8 cellular contexts compared by ENCODE assay signal in the genomic region with DNA sequence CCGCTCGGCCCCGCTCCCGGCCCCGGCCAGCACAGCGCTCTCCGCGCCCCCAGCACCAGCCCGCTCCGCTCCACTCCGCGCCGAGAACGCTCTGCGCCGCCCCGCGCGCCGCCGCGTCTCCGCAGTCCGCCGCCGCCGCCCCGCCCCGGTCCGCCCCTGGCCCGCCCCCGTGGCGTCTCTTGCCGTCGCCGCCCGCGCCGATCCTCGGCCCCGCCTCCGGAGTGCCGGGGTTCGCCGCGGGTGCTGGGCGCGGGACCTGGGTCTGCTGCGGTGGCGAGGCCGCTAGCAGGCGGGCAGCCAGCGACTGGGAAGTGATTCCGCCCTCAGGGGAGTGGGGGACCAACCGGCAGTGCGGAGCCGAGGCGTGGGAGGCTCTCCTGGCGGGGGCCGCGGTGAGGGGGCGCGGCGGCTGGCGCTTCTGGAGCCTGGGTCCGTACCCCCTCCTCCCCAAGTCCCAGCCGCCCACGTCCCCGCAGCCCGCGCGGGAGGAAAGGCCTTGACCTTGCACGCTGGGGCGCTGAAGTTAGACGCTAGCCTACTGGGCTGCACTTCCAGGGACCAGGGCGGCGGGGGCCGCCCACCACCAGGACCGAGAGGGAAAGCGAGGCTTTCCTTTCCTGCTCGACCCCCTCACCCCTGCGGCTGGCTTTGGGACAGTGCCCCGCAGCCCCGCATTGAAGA. TPM values are rescaled to one million over a fixed set of nuclear protein-coding genes. Genes with fewer than 3 reads are reported as not detected.
A peak's percentile ranks its signal among the peaks of the same experiment; 100 is the strongest.
DNase-seq lines count a peak whose midpoint lies in the region; ATAC-seq and TF ChIP-seq lines count a peak whose summit lies in the region.

A gene with protein sequence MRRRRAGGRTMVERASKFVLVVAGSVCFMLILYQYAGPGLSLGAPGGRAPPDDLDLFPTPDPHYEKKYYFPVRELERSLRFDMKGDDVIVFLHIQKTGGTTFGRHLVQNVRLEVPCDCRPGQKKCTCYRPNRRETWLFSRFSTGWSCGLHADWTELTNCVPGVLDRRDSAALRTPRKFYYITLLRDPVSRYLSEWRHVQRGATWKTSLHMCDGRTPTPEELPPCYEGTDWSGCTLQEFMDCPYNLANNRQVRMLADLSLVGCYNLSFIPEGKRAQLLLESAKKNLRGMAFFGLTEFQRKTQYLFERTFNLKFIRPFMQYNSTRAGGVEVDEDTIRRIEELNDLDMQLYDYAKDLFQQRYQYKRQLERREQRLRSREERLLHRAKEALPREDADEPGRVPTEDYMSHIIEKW (minus strand): TSS at position 93 of the 681 bp plus-strand sequence. CDS start 305 bp downstream, outside the sequence.

- peak within 1 kb of the TSS; percentile 87 for H3K4me3 Mint-ChIP-seq in Caco-2 (ENCODE audit: unreplicated experiment)
- peak within 1 kb of the TSS; percentile 86 for H3K4me3 Mint-ChIP-seq in activated T-cell treated with anti-CD3 and anti-CD28 coated beads, Interleukin-2, amount 50 U/mL, for 24 hours

- H3K27ac ChIP-seq in Peyer's patch (peak within 1 kb of the TSS; percentile 32 to 67 (median 62)), esophagus (ENCODE audit: low read depth in 2 of 2, low read length in 1 of 2) (peak within 1 kb of the TSS; percentile 35 to 39)

- intact Hi-C loops in Caco-2 (cut with micrococcal nuclease; ENCODE audit: unreplicated experiment): loop anchor here (5.0 to 10.0 kb wide), 2 partner anchors 142 to 254 kb away; no protein-coding TSS in a partner anchor

- no peaks in the 10 kb centered on the region for H3K9me3 ChIP-seq in Caco-2
- H3K9me3 ChIP-seq in Peyer's patch: no peaks in the 10 kb centered on the region
- peaks cover 0 to 1% of the 10 kb centered on the region in 2 donors for H3K9me3 ChIP-seq in esophagus (ENCODE audit: control insufficient read depth in 2 of 2, insufficient read depth in 1 of 2, low read depth in 1 of 2, low read length in 1 of 2)
- H3K9me3 ChIP-seq in mucosa of stomach (ENCODE audit: control insufficient read depth, low read length): no peaks in the 10 kb centered on the region

- no peaks in the 10 kb centered on the region for H3K9me3 Mint-ChIP-seq in Caco-2 (ENCODE audit: unreplicated experiment)
- no peaks in the 10 kb centered on the region for H3K9me3 Mint-ChIP-seq in activated T-cell treated with anti-CD3 and anti-CD28 coated beads, Interleukin-2, amount 50 U/mL, for 24 hours

- H3K4me1 ChIP-seq in Caco-2: peaks cover 20% of the 10 kb centered on the region
- peaks cover 3 to 28% (median 16%) of the 10 kb centered on the region in 4 donors for H3K4me1 ChIP-seq in Peyer's patch
- peaks cover 21 to 45% of the 10 kb centered on the region in 2 donors for H3K4me1 ChIP-seq in esophagus (ENCODE audit: control insufficient read depth in 2 of 2, insufficient read depth in 2 of 2, low read length in 1 of 2)
- H3K4me1 ChIP-seq in mucosa of stomach (ENCODE audit: control insufficient read depth, insufficient read depth, low read length): peaks cover 19% of the 10 kb centered on the region

- peak in 1 of 2 donors; percentile 49 for TF ChIP-seq POLR2A in Peyer's patch (IDR thresholded peaks at IDR 0.05)

- no peaks in the 10 kb centered on the region; the same call in 1 of the 2 replicates for H3K36me3 ChIP-seq in Caco-2 (ENCODE audit: control insufficient read depth, insufficient read depth, low read length)
- H3K36me3 ChIP-seq in Peyer's patch: no peaks in the 10 kb centered on the region
- peaks cover 0 to 17% of the 10 kb centered on the region in 2 donors for H3K36me3 ChIP-seq in esophagus (ENCODE audit: control insufficient read depth in 2 of 2, insufficient read depth in 2 of 2, low read length in 1 of 2)
- H3K36me3 ChIP-seq in mucosa of stomach (ENCODE audit: control insufficient read depth, insufficient read depth, low read length): no peaks in the 10 kb centered on the region

- CTCF ChIA-PET in Caco-2 (lab: Charles Lee): no interaction called here

- WGBS in esophagus, 2 donors: 0 to 1% methylated on average over 39 to 84 of the region's 84 CpGs

- no peaks in the 10 kb centered on the region for H3K27me3 ChIP-seq in Caco-2 (replicated peaks; ENCODE audit: control insufficient read depth, insufficient read depth, low read length)
- no peaks in the 10 kb centered on the region for H3K27me3 ChIP-seq in Peyer's patch
- no peaks in the 10 kb centered on the region for H3K27me3 ChIP-seq in esophagus (ENCODE audit: control insufficient read depth in 1 of 2, insufficient read depth in 2 of 2, low read length in 2 of 2)
- peaks cover 28% of the 10 kb centered on the region for H3K27me3 ChIP-seq in mucosa of stomach (ENCODE audit: control insufficient read depth, insufficient read depth, low read length)

- no peaks in the 10 kb centered on the region for H3K27me3 Mint-ChIP-seq in Caco-2 (ENCODE audit: insufficient read depth, unreplicated experiment)
- H3K27me3 Mint-ChIP-seq in activated T-cell treated with anti-CD3 and anti-CD28 coated beads, Interleukin-2, amount 50 U/mL, for 24 hours: peaks cover 4% of the 10 kb centered on the region

- peak within 1 kb of the TSS; percentile 64 for H3K9ac ChIP-seq in mucosa of stomach (ENCODE audit: low read length)

- peaks cover 6% of the 10 kb centered on the region for H3K36me3 Mint-ChIP-seq in Caco-2 (ENCODE audit: insufficient read depth, unreplicated experiment)
- peaks cover 19% of the 10 kb centered on the region for H3K36me3 Mint-ChIP-seq in activated T-cell treated with anti-CD3 and anti-CD28 coated beads, Interleukin-2, amount 50 U/mL, for 24 hours (ENCODE audit: low read depth)

- peak; percentile 23 for ATAC-seq in GM19468 (IDR thresholded peaks at IDR 0.05; ENCODE audit: extremely low read depth, unreplicated experiment)

- H3K27ac Mint-ChIP-seq in Caco-2 (ENCODE audit: unreplicated experiment): peak within 1 kb of the TSS; percentile 62
- no peak within 1 kb of the TSS for H3K27ac Mint-ChIP-seq in activated T-cell treated with anti-CD3 and anti-CD28 coated beads, Interleukin-2, amount 50 U/mL, for 24 hours

- BruUV-seq in Caco-2 (replicated peaks; lab: Mats Ljungman, UMichigan): no TSS peak

- H3K4me1 Mint-ChIP-seq in Caco-2 (ENCODE audit: low read depth, unreplicated experiment): peaks cover 4% of the 10 kb centered on the region
- H3K4me1 Mint-ChIP-seq in activated T-cell treated with anti-CD3 and anti-CD28 coated beads, Interleukin-2, amount 50 U/mL, for 24 hours (ENCODE audit: low read depth): peaks cover 42% of the 10 kb centered on the region

- TF ChIP-seq CTCF in Caco-2 (IDR thresholded peaks at IDR 0.05; ENCODE audit: insufficient read depth in 1 of 2, low read depth in 1 of 2, low read length in 1 of 2, severe bottlenecking in 1 of 2, unreplicated experiment in 1 of 2) (no peak), Peyer's patch (IDR thresholded peaks at IDR 0.05) (no peak)

- H3K4me3 ChIP-seq in Caco-2 (ENCODE audit: low read depth, low read length) (peak within 1 kb of the TSS; percentile 74), Peyer's patch (peak within 1 kb of the TSS; percentile 70 to 82 (median 76)), esophagus (ENCODE audit: low read depth in 1 of 2, low read length in 2 of 2) (peak within 1 kb of the TSS; percentile 64 to 86), mucosa of stomach (ENCODE audit: low read length) (no peak within 1 kb of the TSS)

- POLR2A ChIA-PET in Caco-2 (lab: Charles Lee): no interaction called here

- peak; percentile 83 to 96 for DNase-seq in Caco-2
- peak; percentile 68 for DNase-seq in HT-29 (ENCODE audit: low spot score)
- DNase-seq in Peyer's patch: peak; percentile 83 to 94 (median 92)
- peak; percentile 95 for DNase-seq in activated T-cell treated with anti-CD3 and anti-CD28 coated beads, Interleukin-2, amount 50 U/mL, for 24 hours
- DNase-seq in stimulated activated CD8-positive, alpha-beta memory T cell treated with anti-CD3 and anti-CD28 coated beads, Interleukin-4, amount 100 ng/mL, for 48 hours: peak; percentile 92

RNA-seq across cellular contexts. Expression of the gene that starts here (rescaled TPM):
- total RNA-seq in Caco-2 (2022) (17.5 and 20.3 TPM in 2 replicates), Peyer's patch (10 to 100 TPM; 16.5 to 52.0 (median 40.2) TPM)
- 17.6 and 17.7 TPM in 2 replicates for total RNA-seq in HT-29 (2014; rRNA removed; shearing (Covaris generic))
- polyA plus RNA-seq in esophagus: 10 to 100 TPM; 23.1 to 29.9 TPM
